ENCODE assay signal across 9 cellular contexts in the genomic region with DNA sequence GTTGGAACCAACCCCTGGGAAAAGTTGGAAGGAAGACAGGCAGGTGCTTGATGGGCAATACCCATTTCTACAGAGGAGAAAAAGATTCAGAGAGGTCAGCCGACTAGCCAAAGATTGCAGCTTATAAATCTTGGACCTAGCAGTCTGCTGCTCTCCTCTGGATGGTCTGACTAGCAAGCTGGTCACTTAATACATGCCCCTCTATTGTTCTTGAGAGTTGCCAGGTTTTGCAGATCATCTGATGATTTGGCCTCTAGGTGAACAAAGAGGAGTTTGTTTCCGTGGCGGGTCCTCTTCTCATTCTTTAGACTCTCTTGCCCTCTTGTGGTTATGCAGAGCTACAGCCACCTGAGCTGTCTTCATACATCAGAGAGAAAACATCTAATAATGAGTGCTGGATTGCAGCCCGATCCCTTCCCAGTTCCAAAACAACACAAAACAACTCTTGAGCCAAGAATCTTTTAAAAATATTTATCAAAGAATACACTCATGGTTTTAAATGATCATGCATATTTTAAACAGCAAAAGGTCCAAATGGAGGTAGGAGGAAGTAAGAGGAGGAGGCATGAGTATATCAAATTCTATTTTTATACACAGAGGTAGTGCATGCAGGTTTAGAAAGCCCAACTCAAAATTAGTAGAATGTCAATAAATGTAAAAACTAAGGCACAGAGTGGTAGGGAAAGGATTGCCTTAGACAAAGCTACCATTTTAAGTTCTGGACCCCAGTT.
DNase-seq lines count a peak whose midpoint lies in the region; ATAC-seq and TF ChIP-seq lines count a peak whose summit lies in the region.
"Had no signal": no experiment of that assay in that cellular context is flagged by ENCODE, and none has a peak within 500 bp of the region (broad histone marks: within the 10 kb centered on the region; RNA-seq: fewer than 3 reads in every experiment).

No MANE protein-coding gene starts in this region.

- H3K9me3 ChIP-seq in iPS DF 6.9 (ENCODE audit: control insufficient read depth, insufficient read depth, low read length): no peaks in the 10 kb centered on the region
- H3K9me3 ChIP-seq in CD4-positive, alpha-beta T cell (ENCODE audit: control insufficient read depth, low read length): no peaks in the 10 kb centered on the region

- CTCF ChIA-PET in CD4-positive, alpha-beta T cell (lab: Charles Lee): no interaction called here

- H3K27me3 Mint-ChIP-seq in stimulated activated memory B cell treated with anti-CD40 and anti-IgM and Interleukin-4, amounts not matched to agents 10 μg/mL and 1 μg/mL and 100 μg/mL, for 72 hours: peaks cover 35% of the 10 kb centered on the region
- H3K27me3 Mint-ChIP-seq in CD4-positive, alpha-beta T cell: peaks cover 9% of the 10 kb centered on the region

- no CpG with 5 or more reads among the region's 4 CpGs for whole genome bisulfite sequencing in iPS DF 6.9 (ENCODE audit: insufficient coverage, insufficient read length)

- DNase-seq in G401 (ENCODE audit: low spot score): peak; percentile 42
- peak; percentile 68 to 78 for DNase-seq in NCI-H524 (lab: John Stamatoyannopoulos, UW)
- peak; percentile 81 for DNase-seq in astrocyte of the spinal cord (ENCODE audit: low read depth, low spot score)
- DNase-seq in iPS DF 6.9 (ENCODE audit: low read depth, low spot score): peak; percentile 55
- DNase-seq in CD4-positive, alpha-beta T cell: no peak

- H3K27ac Mint-ChIP-seq in stimulated activated memory B cell treated with anti-CD40 and anti-IgM and Interleukin-4, amounts not matched to agents 10 μg/mL and 1 μg/mL and 100 μg/mL, for 72 hours: no peak overlapping the region
- H3K27ac Mint-ChIP-seq in CD4-positive, alpha-beta T cell: no peak overlapping the region
- H3K27ac Mint-ChIP-seq: activated naive CD8-positive, alpha-beta T cell had no signal

- H3K36me3 ChIP-seq in iPS DF 6.9 (ENCODE audit: control insufficient read depth, insufficient read depth, low read length): no peaks in the 10 kb centered on the region

- no peak overlapping the region for H3K4me3 Mint-ChIP-seq in stimulated activated memory B cell treated with anti-CD40 and anti-IgM and Interleukin-4, amounts not matched to agents 10 μg/mL and 1 μg/mL and 100 μg/mL, for 72 hours
- H3K4me3 Mint-ChIP-seq in CD4-positive, alpha-beta T cell: no peak overlapping the region
- H3K4me3 Mint-ChIP-seq: activated naive CD8-positive, alpha-beta T cell had no signal

- H3K36me3 Mint-ChIP-seq in stimulated activated memory B cell treated with anti-CD40 and anti-IgM and Interleukin-4, amounts not matched to agents 10 μg/mL and 1 μg/mL and 100 μg/mL, for 72 hours: no peaks in the 10 kb centered on the region
- H3K36me3 Mint-ChIP-seq in CD4-positive, alpha-beta T cell (ENCODE audit: low read depth): no peaks in the 10 kb centered on the region
- H3K36me3 Mint-ChIP-seq: activated naive CD8-positive, alpha-beta T cell had no signal

- in situ Hi-C loops in G401 (cut with HindIII; ENCODE audit: low sequenced_read_pairs) (no loop called here), astrocyte of the spinal cord (cut with HindIII; ENCODE audit: low sequenced_read_pairs) (no loop called here)

- intact Hi-C loops in CD4-positive, alpha-beta T cell (cut with DNase I, micrococcal nuclease): no loop called here

- POLR2A ChIA-PET in CD4-positive, alpha-beta T cell (lab: Charles Lee): no interaction called here

- TF ChIP-seq CTCF in astrocyte of the spinal cord (IDR thresholded peaks at IDR 0.05; ENCODE audit: low read depth, low read length): peak; percentile 87
- no peak for TF ChIP-seq CTCF in CD4-positive, alpha-beta T cell (IDR thresholded peaks at IDR 0.05)

- H3K4me3 ChIP-seq in astrocyte of the spinal cord (ENCODE audit: low read depth, low read length) (no peak overlapping the region), iPS DF 6.9 (ENCODE audit: low read length) (no peak overlapping the region)

- H3K27me3 ChIP-seq in iPS DF 6.9 (ENCODE audit: control insufficient read depth, insufficient read depth, low read length): no peaks in the 10 kb centered on the region
- H3K27me3 ChIP-seq in CD4-positive, alpha-beta T cell (ENCODE audit: control insufficient read depth, insufficient read depth, low read length): no peaks in the 10 kb centered on the region

- no peak overlapping the region for H3K27ac ChIP-seq in iPS DF 6.9 (ENCODE audit: low read length)
- no peak overlapping the region for H3K27ac ChIP-seq in CD4-positive, alpha-beta T cell (ENCODE audit: low read depth, low read length)

- H3K9me3 Mint-ChIP-seq in stimulated activated memory B cell treated with anti-CD40 and anti-IgM and Interleukin-4, amounts not matched to agents 10 μg/mL and 1 μg/mL and 100 μg/mL, for 72 hours: no peaks in the 10 kb centered on the region
- no peaks in the 10 kb centered on the region for H3K9me3 Mint-ChIP-seq in CD4-positive, alpha-beta T cell

- ATAC-seq in GM21423 (IDR thresholded peaks at IDR 0.05; ENCODE audit: unreplicated experiment): peak; percentile 91
- ATAC-seq in HG03565 (IDR thresholded peaks at IDR 0.05; ENCODE audit: unreplicated experiment): peak; percentile 94
- ATAC-seq in stimulated activated memory B cell treated with anti-CD40 and anti-IgM and Interleukin-4, amounts not matched to agents 10 μg/mL and 1 μg/mL and 100 μg/mL, for 72 hours: peak; percentile 67
- no peak for ATAC-seq in CD4-positive, alpha-beta T cell (ENCODE audit: poor library complexity)

- H3K4me1 ChIP-seq in iPS DF 6.9 (ENCODE audit: control insufficient read depth, insufficient read depth, low read length): peaks cover 2% of the 10 kb centered on the region; the same call in 1 of the 2 replicates

- H3K4me1 Mint-ChIP-seq in stimulated activated memory B cell treated with anti-CD40 and anti-IgM and Interleukin-4, amounts not matched to agents 10 μg/mL and 1 μg/mL and 100 μg/mL, for 72 hours: no peaks in the 10 kb centered on the region
- H3K4me1 Mint-ChIP-seq in CD4-positive, alpha-beta T cell (ENCODE audit: low read depth): no peaks in the 10 kb centered on the region

Comparison
In these comparisons a context has a peak if more than half of its experiments do, and no peak if none do; other contexts are left out.
1. DNase-seq: peak in G401 (single experiment), NCI-H524 (2 of 2), astrocyte of the spinal cord (single experiment) and iPS DF 6.9 (single experiment); none in CD4-positive, alpha-beta T cell (0 of 10).